Comparison of ENCODE assay signal across 1 cellular context in genomic region chr18:9135912-9136314, GRCh38.
TF ChIP-seq lines count a peak whose summit lies in the region.

No MANE protein-coding gene starts in this region.

TF ChIP-seq in HepG2, 621 proteins besides CTCF, POLR2A, EP300 and RAD21 (continued from another document and continues in another):
- TF ChIP-seq PATZ1 (CRISPR knock-in tag; IDR thresholded peaks at IDR 0.05) (peak; percentile 82), TFAP4 (IDR thresholded peaks at IDR 0.05; ENCODE audit: borderline replicate concordance, low read depth) (no peak), MXD3 (CRISPR knock-in tag; IDR thresholded peaks at IDR 0.05) (peak; percentile 76; the same call in 1 of the 2 replicates), IKZF5 (CRISPR knock-in tag; IDR thresholded peaks at IDR 0.05) (peak; percentile 18; the same call in 1 of the 2 replicates), FOXO1 (CRISPR knock-in tag; IDR thresholded peaks at IDR 0.05) (peak; percentile 12; the same call in 1 of the 2 replicates), ZNF777 (CRISPR knock-in tag; IDR thresholded peaks at IDR 0.05) (0 out of 2 replicates have a peak, but pooled peaks have one; percentile 34), CREM (IDR thresholded peaks at IDR 0.05) (no peak), CREM (CRISPR knock-in tag; IDR thresholded peaks at IDR 0.05) (no peak), FOXK1 (CRISPR knock-in tag; IDR thresholded peaks at IDR 0.05; ENCODE audit: borderline replicate concordance, low read depth) (0 out of 2 replicates have a peak, but pooled peaks have one; percentile 26), ZFP82 (CRISPR knock-in tag; IDR thresholded peaks at IDR 0.05; ENCODE audit: borderline replicate concordance) (peak; percentile 17; the same call in 1 of the 2 replicates), ARID4A (CRISPR knock-in tag; IDR thresholded peaks at IDR 0.05; ENCODE audit: borderline replicate concordance) (no peak), ZNF768 (CRISPR knock-in tag; IDR thresholded peaks at IDR 0.05) (no peak), FOXA3 (CRISPR knock-in tag; IDR thresholded peaks at IDR 0.05) (peak; percentile 59; the same call in 1 of the 2 replicates), MIXL1 (CRISPR knock-in tag; IDR thresholded peaks at IDR 0.05) (peak; percentile 48; the same call in 1 of the 2 replicates), NRL (CRISPR knock-in tag; IDR thresholded peaks at IDR 0.05; ENCODE audit: borderline replicate concordance) (0 out of 2 replicates have a peak, but pooled peaks have one; percentile 0), PHF20 (CRISPR knock-in tag; IDR thresholded peaks at IDR 0.05) (no peak), BATF2 (CRISPR knock-in tag; IDR thresholded peaks at IDR 0.05) (no peak), ATM (IDR thresholded peaks at IDR 0.05; ENCODE audit: borderline replicate concordance) (no peak), ZBTB1 (CRISPR knock-in tag; IDR thresholded peaks at IDR 0.05; ENCODE audit: borderline replicate concordance) (no peak), ZNF766 (CRISPR knock-in tag; IDR thresholded peaks at IDR 0.05; ENCODE audit: borderline replicate concordance) (no peak; the same call in 1 of the 2 replicates), ZNF605 (CRISPR knock-in tag; IDR thresholded peaks at IDR 0.05) (peak; percentile 27; the same call in 1 of the 2 replicates), AGO2 (optimal IDR thresholded peaks at IDR 0.05; ENCODE audit: low read depth, low read length) (peak; percentile 99), CCDC6 (CRISPR knock-in tag; IDR thresholded peaks at IDR 0.05) (peak; percentile 59), E2F1 (CRISPR knock-in tag; IDR thresholded peaks at IDR 0.05) (0 out of 2 replicates have a peak, but pooled peaks have one; percentile 9), JUND (CRISPR knock-in tag; IDR thresholded peaks at IDR 0.05) (no peak), MAX (IDR thresholded peaks at IDR 0.05) (peak; percentile 58), THYN1 (CRISPR knock-in tag; IDR thresholded peaks at IDR 0.05; ENCODE audit: borderline replicate concordance, low read depth) (no peak), HNRNPLL (IDR thresholded peaks at IDR 0.05; ENCODE audit: low read depth, low read length, poor library complexity, severe bottlenecking) (peak; percentile 94), SAP130 (CRISPR knock-in tag; IDR thresholded peaks at IDR 0.05; ENCODE audit: low read depth) (0 out of 2 replicates have a peak, but pooled peaks have one; percentile 3), ISL2 (CRISPR knock-in tag; IDR thresholded peaks at IDR 0.05) (0 out of 2 replicates have a peak, but pooled peaks have one; percentile 3), ZBTB38 (CRISPR knock-in tag; IDR thresholded peaks at IDR 0.05) (0 out of 2 replicates have a peak, but pooled peaks have one; percentile 7), TMF1 (CRISPR knock-in tag; IDR thresholded peaks at IDR 0.05; ENCODE audit: low read depth) (no peak), ARID3A (IDR thresholded peaks at IDR 0.05; ENCODE audit: low read depth, low read length) (no peak), THAP11 (CRISPR knock-in tag; IDR thresholded peaks at IDR 0.05) (no peak), ZNF264 (CRISPR knock-in tag; IDR thresholded peaks at IDR 0.05) (0 out of 2 replicates have a peak, but pooled peaks have one; percentile 28), ZKSCAN8 (CRISPR knock-in tag; IDR thresholded peaks at IDR 0.05; ENCODE audit: borderline replicate concordance) (peak; percentile 53; the same call in 1 of the 2 replicates), TSC22D2 (CRISPR knock-in tag; IDR thresholded peaks at IDR 0.05; ENCODE audit: borderline replicate concordance) (0 out of 2 replicates have a peak, but pooled peaks have one; percentile 4), ERF (CRISPR knock-in tag; IDR thresholded peaks at IDR 0.05) (peak; percentile 29; the same call in 1 of the 2 replicates), RBM22 (optimal IDR thresholded peaks at IDR 0.05; ENCODE audit: low read length) (peak; percentile 96), MXI1 (IDR thresholded peaks at IDR 0.05; ENCODE audit: borderline replicate concordance, low read depth, low read length) (peak; percentile 45; the same call in 1 of the 3 replicates), IRF9 (CRISPR knock-in tag; IDR thresholded peaks at IDR 0.05; ENCODE audit: borderline replicate concordance) (peak; percentile 17; the same call in 1 of the 2 replicates), PAF1 (CRISPR knock-in tag; IDR thresholded peaks at IDR 0.05) (peak; percentile 93), ELF3 (CRISPR knock-in tag; IDR thresholded peaks at IDR 0.05) (0 out of 2 replicates have a peak, but pooled peaks have one; percentile 8), ZBTB4 (CRISPR knock-in tag; IDR thresholded peaks at IDR 0.05; ENCODE audit: borderline replicate concordance) (no peak), ZNF101 (CRISPR knock-in tag; IDR thresholded peaks at IDR 0.05; ENCODE audit: borderline replicate concordance, low read depth) (0 out of 2 replicates have a peak, but pooled peaks have one; percentile 49), ZNF678 (CRISPR knock-in tag; IDR thresholded peaks at IDR 0.05) (0 out of 2 replicates have a peak, but pooled peaks have one; percentile 35), ATF7-NPFF (CRISPR knock-in tag; IDR thresholded peaks at IDR 0.05; ENCODE audit: low read depth) (no peak), POLR2G (IDR thresholded peaks at IDR 0.05; ENCODE audit: low read depth, low read length) (peak; percentile 60; the same call in 1 of the 2 replicates)
